ENCODE assay signal across 1 cellular context in genomic region chr12:46456356-46457334, GRCh38.
A peak's percentile ranks its signal among the peaks of the same experiment; 100 is the strongest.
TF ChIP-seq lines count a peak whose summit lies in the region.

No MANE protein-coding gene starts in this region.

TF ChIP-seq in HepG2, 621 proteins besides CTCF, POLR2A, EP300 and RAD21 (continued from another document and continues in another):
- TF ChIP-seq ZNF512 (CRISPR knock-in tag; IDR thresholded peaks at IDR 0.05) (no peak), SOX6 (IDR thresholded peaks at IDR 0.05) (no peak), SOX6 (CRISPR knock-in tag; IDR thresholded peaks at IDR 0.05) (peak; percentile 69; the same call in 1 of the 2 replicates), ZNF180 (CRISPR knock-in tag; IDR thresholded peaks at IDR 0.05; ENCODE audit: borderline replicate concordance, low read depth) (no peak), LRRFIP1 (CRISPR knock-in tag; conservative IDR thresholded peaks at IDR 0.05) (no peak), TCF7 (IDR thresholded peaks at IDR 0.05; ENCODE audit: low read depth) (peak; percentile 64), SMARCE1 (IDR thresholded peaks at IDR 0.05; ENCODE audit: borderline replicate concordance) (no peak), BCL6 (CRISPR knock-in tag; IDR thresholded peaks at IDR 0.05) (peak; percentile 30; the same call in 1 of the 2 replicates), NR0B2 (CRISPR knock-in tag; IDR thresholded peaks at IDR 0.05) (no peak), SMC3 (IDR thresholded peaks at IDR 0.05; ENCODE audit: low read length) (no peak), FOXJ3 (CRISPR knock-in tag; IDR thresholded peaks at IDR 0.05; ENCODE audit: borderline replicate concordance) (peak; percentile 21; the same call in 1 of the 2 replicates), KLF9 (CRISPR knock-in tag; IDR thresholded peaks at IDR 0.05; ENCODE audit: low read depth) (no peak), ZNF414 (CRISPR knock-in tag; IDR thresholded peaks at IDR 0.05) (no peak), PRDM15 (CRISPR knock-in tag; IDR thresholded peaks at IDR 0.05) (no peak), MED1 (CRISPR knock-in tag; IDR thresholded peaks at IDR 0.05) (peak; percentile 86), HMG20A (CRISPR knock-in tag; IDR thresholded peaks at IDR 0.05; ENCODE audit: borderline replicate concordance) (peak; percentile 48; the same call in 1 of the 2 replicates), HNF1B (CRISPR knock-in tag; IDR thresholded peaks at IDR 0.05) (no peak), ZEB1 (IDR thresholded peaks at IDR 0.05; ENCODE audit: insufficient replicate concordance, low read depth) (no peak), AGO2 (optimal IDR thresholded peaks at IDR 0.05; ENCODE audit: low read depth, low read length) (no peak), ZNF770 (CRISPR knock-in tag; IDR thresholded peaks at IDR 0.05) (no peak), THAP9 (CRISPR knock-in tag; IDR thresholded peaks at IDR 0.05; ENCODE audit: borderline replicate concordance) (no peak), ZKSCAN8 (CRISPR knock-in tag; IDR thresholded peaks at IDR 0.05; ENCODE audit: borderline replicate concordance) (no peak), DMAP1 (CRISPR knock-in tag; IDR thresholded peaks at IDR 0.05) (no peak), GATA4 (IDR thresholded peaks at IDR 0.05; ENCODE audit: borderline replicate concordance, low read depth) (no peak), NFYB (CRISPR knock-in tag; IDR thresholded peaks at IDR 0.05) (no peak), PAX8 (CRISPR knock-in tag; IDR thresholded peaks at IDR 0.05; ENCODE audit: borderline replicate concordance) (no peak), SIX1 (CRISPR knock-in tag; IDR thresholded peaks at IDR 0.05; ENCODE audit: borderline replicate concordance) (peak; percentile 46; the same call in 1 of the 2 replicates), ZBTB42 (CRISPR knock-in tag; IDR thresholded peaks at IDR 0.05) (no peak), MNT (IDR thresholded peaks at IDR 0.05) (no peak), CBFB (CRISPR knock-in tag; IDR thresholded peaks at IDR 0.05) (no peak), PCBP1 (IDR thresholded peaks at IDR 0.05; ENCODE audit: borderline replicate concordance, low read depth, low read length) (no peak), ZNF431 (CRISPR knock-in tag; IDR thresholded peaks at IDR 0.05; ENCODE audit: borderline replicate concordance, low read depth) (no peak), FOXK1 (CRISPR knock-in tag; IDR thresholded peaks at IDR 0.05; ENCODE audit: borderline replicate concordance, low read depth) (no peak), MTA3 (CRISPR knock-in tag; IDR thresholded peaks at IDR 0.05) (no peak), GMEB2 (CRISPR knock-in tag; IDR thresholded peaks at IDR 0.05; ENCODE audit: low read depth) (no peak)
